Comparison of ENCODE assay signal across 24 cellular contexts in the genomic region with DNA sequence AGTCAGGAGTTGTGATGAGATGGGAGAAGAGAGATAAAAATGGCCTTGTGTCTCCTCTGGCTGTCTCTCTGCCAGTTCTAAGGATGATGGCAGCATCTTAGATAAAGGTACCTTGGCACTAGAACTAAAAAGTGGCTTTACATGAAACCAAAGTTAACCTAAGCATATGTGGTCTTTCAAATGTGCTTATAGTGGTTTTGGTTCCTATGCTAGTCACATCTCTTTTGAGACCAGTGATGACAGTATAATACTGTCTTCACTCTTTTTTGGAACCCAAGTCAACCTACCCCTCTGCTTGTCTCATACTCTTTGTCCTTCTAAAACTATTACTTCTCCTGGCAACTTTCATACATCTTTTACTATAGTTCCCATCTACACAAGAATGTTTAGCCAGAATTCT.
"Had no signal": no experiment of that assay in that cellular context is flagged by ENCODE, and none has a peak within 500 bp of the region (broad histone marks: within the 10 kb centered on the region; RNA-seq: fewer than 3 reads in every experiment).

No MANE protein-coding gene starts in this region.

- H3K4me1 ChIP-seq: SJSA1 had no signal

- H3K27ac ChIP-seq: SJSA1, SK-N-MC had no signal

- H3K36me3 ChIP-seq: MG63, SJSA1 had no signal

- H3K9me3 ChIP-seq: MG63, SJSA1 had no signal

- DNase-seq: IMR-90; Karpas-422; KG1; MG63; NCI-H1092; NCI-H1105 treated with DMSO at 0.1 percent for 48 hours; NCI-H1417 treated with DMSO at 0.1 percent for 48 hours; NCI-H187; NCI-H2029; NCI-H2081 treated with DMSO at 0.1 percent for 48 hours; NCI-H2171; NCI-H226; NCI-H446; NCI-H510A; NCI-H524 treated with DMSO at 0.1 percent for 48 hours; NCI-H69; NCI-H774; NK-92 treated with Interleukin-12 subunit alpha and Interleukin-12 subunit beta, amount 100 ng/mL, for 24 hours; Right ventricle myocardium superior; RPMI8226; SIG-M5 had no signal

- ATAC-seq: HepG2 had no signal

- H3K27me3 ChIP-seq: MG63, SJSA1 had no signal

- H3K4me3 ChIP-seq: MG63, SJSA1, SK-N-MC had no signal
